9 cellular contexts compared by ENCODE assay signal in the genomic region with DNA sequence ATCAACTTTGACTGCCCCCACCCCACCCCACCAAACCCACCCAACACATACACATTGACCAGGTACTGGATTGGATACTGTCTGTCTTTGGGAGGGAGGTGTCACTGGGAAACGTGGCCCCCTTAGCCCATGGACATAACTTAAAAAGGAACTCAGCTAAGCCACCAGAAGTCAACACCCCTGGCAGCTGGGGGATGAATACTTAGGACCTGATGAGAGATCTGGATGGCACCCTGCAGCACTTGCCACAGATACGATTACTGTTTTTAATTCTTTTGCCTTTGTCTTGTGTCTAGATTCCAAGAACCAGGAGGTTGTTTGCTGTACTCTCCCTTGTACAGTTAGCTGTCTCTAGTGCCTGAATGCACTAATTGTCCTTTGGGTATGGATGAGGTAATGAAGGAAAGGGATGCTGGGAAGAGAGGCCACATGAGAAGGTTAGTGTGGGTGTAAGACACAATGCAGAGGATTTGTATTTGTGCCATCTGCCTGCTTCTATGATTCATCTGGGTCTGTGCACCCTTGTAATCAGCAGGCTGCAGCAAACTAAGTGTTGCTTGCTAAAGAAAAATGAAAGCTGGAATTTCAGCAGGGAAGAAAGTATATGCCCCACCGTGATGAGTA.
DNase-seq lines count a peak whose midpoint lies in the region; ATAC-seq and TF ChIP-seq lines count a peak whose summit lies in the region.
"Had no signal": no experiment of that assay in that cellular context is flagged by ENCODE, and none has a peak within 500 bp of the region (broad histone marks: within the 10 kb centered on the region; RNA-seq: fewer than 3 reads in every experiment).

No MANE protein-coding gene starts in this region.

- H3K4me3 ChIP-seq in DND-41 (ENCODE audit: low read depth in 1 of 2, low read length in 2 of 2) (no peak overlapping the region), PC-3 (ENCODE audit: low read length) (no peak overlapping the region), fibroblast of mammary gland (ENCODE audit: control insufficient read depth, low read depth, low read length) (no peak overlapping the region)

- H3K27ac ChIP-seq in DND-41 (ENCODE audit: low read length) (peak overlapping the region; percentile 48; the same call in 1 of the 2 replicates), PC-3 (ENCODE audit: low read length) (no peak overlapping the region)

- no TSS peak for BruUV-seq in PC-3 (replicated peaks; lab: Mats Ljungman, UMichigan)

- H3K4me2 ChIP-seq in DND-41 (ENCODE audit: insufficient read depth, low read length) (no peak overlapping the region), PC-3 (ENCODE audit: low read length) (no peak overlapping the region)

- no peak for DNase-seq in DND-41
- no peak for DNase-seq in PC-3
- DNase-seq in fibroblast of mammary gland (ENCODE audit: low read depth) = peak; percentile 94
- DNase-seq in omental fat pad (ENCODE audit: low spot score) = no peak
- DNase-seq in NCI-H1092 (lab: John Stamatoyannopoulos, UW) = no peak
- DNase-seq: activated naive CD4-positive, alpha-beta T cell had no signal

- H2AFZ ChIP-seq in DND-41 (ENCODE audit: low read depth, low read length) (no peak overlapping the region), PC-3 (ENCODE audit: low read length) (no peak overlapping the region)

- H3K27me3 ChIP-seq in DND-41 (ENCODE audit: insufficient read depth, low read length, poor library complexity) = no peaks in the 10 kb centered on the region
- no peaks in the 10 kb centered on the region for H3K27me3 ChIP-seq in PC-3 (ENCODE audit: low read length)

- H3K36me3 ChIP-seq in DND-41 (ENCODE audit: insufficient read depth, low read length) (no peaks in the 10 kb centered on the region), PC-3 (ENCODE audit: low read depth, low read length) (no peaks in the 10 kb centered on the region)

- POLR2A ChIA-PET in PC-3 (lab: Charles Lee; ENCODE audit: unreplicated experiment) = no interaction called here

- H3K4me1 ChIP-seq in DND-41 (ENCODE audit: insufficient read depth, low read length) (no peaks in the 10 kb centered on the region), PC-3 (ENCODE audit: insufficient read depth, low read length) (peaks cover 26% of the 10 kb centered on the region)

- intact Hi-C loops in PC-3 (cut with micrococcal nuclease) = no loop called here

- no peaks in the 10 kb centered on the region for H3F3A ChIP-seq in PC-3 (ENCODE audit: low read length, unreplicated experiment)

- H3K79me2 ChIP-seq in DND-41 (ENCODE audit: insufficient read depth, low read length) (no peaks in the 10 kb centered on the region), PC-3 (ENCODE audit: low read length) (no peaks in the 10 kb centered on the region)

- H3K9ac ChIP-seq in DND-41 (ENCODE audit: low read depth, low read length) = no peak overlapping the region
- H3K9ac ChIP-seq in PC-3 (ENCODE audit: low read length) = no peak overlapping the region

- H4K20me1 ChIP-seq in DND-41 (ENCODE audit: insufficient read depth, low read length) = no peaks in the 10 kb centered on the region
- H4K20me1 ChIP-seq in PC-3 (ENCODE audit: low read length) = no peaks in the 10 kb centered on the region

- CTCF ChIA-PET in PC-3 (lab: Charles Lee) = no interaction called here

- ATAC-seq in DND-41 (ENCODE audit: insufficient read depth, low read depth) (peak; percentile 17; the same call in 1 of the 3 replicates), PC-3 (peak; percentile 58), omental fat pad (ENCODE audit: low FRiP score) (peak; percentile 73), HG03139 (IDR thresholded peaks at IDR 0.05; ENCODE audit: unreplicated experiment) (no peak), GM21723 (IDR thresholded peaks at IDR 0.05; ENCODE audit: unreplicated experiment) (no peak), HG03025 (IDR thresholded peaks at IDR 0.05; ENCODE audit: low FRiP score, unreplicated experiment) (no peak)

- no peak for TF ChIP-seq CTCF in DND-41 (IDR thresholded peaks at IDR 0.05; ENCODE audit: borderline replicate concordance, extremely low read depth, low read length, poor library complexity, severe bottlenecking)
- no peak for TF ChIP-seq CTCF in PC-3 (conservative IDR thresholded peaks at IDR 0.05; ENCODE audit: low read depth, low read length)
- TF ChIP-seq CTCF in fibroblast of mammary gland (conservative IDR thresholded peaks at IDR 0.05; ENCODE audit: control insufficient read depth, insufficient read depth, low read depth, low read length) = no peak
- TF ChIP-seq CTCF in omental fat pad (IDR thresholded peaks at IDR 0.05) = no peak

- H3K9me3 ChIP-seq in DND-41 (ENCODE audit: insufficient read depth, low read length, severe bottlenecking) (no peaks in the 10 kb centered on the region), PC-3 (ENCODE audit: low read length) (no peaks in the 10 kb centered on the region)

- H3K9me2 ChIP-seq in PC-3 (replicated peaks; ENCODE audit: low read length) = no peaks in the 10 kb centered on the region

Comparison
In these comparisons a context has a peak if more than half of its experiments do, and no peak if none do; other contexts are left out.
1. ATAC-seq: peak in DND-41 (single experiment), PC-3 (single experiment) and omental fat pad (single experiment); none in HG03139 (single experiment), GM21723 (single experiment) and HG03025 (single experiment).